29 cellular contexts compared by ENCODE assay signal in genomic region chr2:149044500-149044899, GRCh38. TPM values are rescaled to one million over a fixed set of nuclear protein-coding genes. Genes with fewer than 3 reads are reported as not detected.
"Had no signal": no experiment of that assay in that cellular context is flagged by ENCODE, and none has a peak within 500 bp of the region (broad histone marks: within the 10 kb centered on the region; RNA-seq: fewer than 3 reads in every experiment).

No MANE protein-coding gene starts in this region.

- H3K9me3 ChIP-seq: suprapubic skin, testis, thoracic aorta, thyroid gland, vagina had no signal

- H3K27me3 Mint-ChIP-seq: stimulated activated memory B cell treated with anti-CD40 and anti-IgM and Interleukin-4, amounts not matched to agents 10 μg/mL and 1 μg/mL and 100 μg/mL, for 72 hours; type B pancreatic cell had no signal

- H3K27ac ChIP-seq: stomach, suprapubic skin, testis, thoracic aorta, thyroid gland, tibial artery, tibial nerve, transverse colon, upper lobe of left lung, upper lobe of right lung, uterus, vagina had no signal

- H3K27ac Mint-ChIP-seq: stimulated activated effector memory CD8-positive, alpha-beta T cell treated with anti-CD3 and anti-CD28 coated beads, Interleukin-12 subunit alpha, Interleukin-12 subunit beta, amount 100 ng/mL, for 72 hours; stimulated activated memory B cell treated with anti-CD40 and anti-IgM and Interleukin-4, amounts not matched to agents 10 μg/mL and 1 μg/mL and 100 μg/mL, for 72 hours; stimulated activated naive B cell treated with anti-CD40 and anti-IgM and Interleukin-4, amounts not matched to agents 10 μg/mL and 1 μg/mL and 100 μg/mL, for 72 hours; stimulated activated naive CD8-positive, alpha-beta T cell treated with anti-CD3 and anti-CD28 coated beads, Interleukin-15, amount 100 ng/mL, for 72 hours; stimulated activated naive CD8-positive, alpha-beta T cell treated with anti-CD3 and anti-CD28 coated beads, Interleukin-15, Interleukin-2, amounts not matched to agents 100 ng/mL and 50 ng/mL, for 24 hours; type B pancreatic cell had no signal

- H3K4me3 ChIP-seq: stomach, suprapubic skin, testis, thoracic aorta, thyroid gland, tibial artery, tibial nerve, transverse colon, upper lobe of left lung, upper lobe of right lung, uterus, vagina had no signal

- H3K4me1 ChIP-seq: suprapubic skin, testis, thyroid gland, tibial artery, tibial nerve, transverse colon, upper lobe of left lung, upper lobe of right lung, uterus, vagina had no signal

- H3K27me3 ChIP-seq: testis, thyroid gland, transverse colon, upper lobe of left lung, uterus, vagina had no signal

- H3K4me1 Mint-ChIP-seq: stimulated activated effector memory CD8-positive, alpha-beta T cell treated with anti-CD3 and anti-CD28 coated beads, Interleukin-12 subunit alpha, Interleukin-12 subunit beta, amount 100 ng/mL, for 72 hours; stimulated activated naive B cell treated with anti-CD40 and anti-IgM and Interleukin-4, amounts not matched to agents 10 μg/mL and 1 μg/mL and 100 μg/mL, for 72 hours; stimulated activated naive CD8-positive, alpha-beta T cell treated with anti-CD3 and anti-CD28 coated beads, Interleukin-15, amount 100 ng/mL, for 72 hours had no signal

- H3K36me3 ChIP-seq: stomach, suprapubic skin, thoracic aorta, thyroid gland, tibial artery, tibial nerve, transverse colon, upper lobe of left lung, upper lobe of right lung, uterus, vagina had no signal

- H3K36me3 Mint-ChIP-seq: stimulated activated effector memory CD8-positive, alpha-beta T cell treated with anti-CD3 and anti-CD28 coated beads, Interleukin-12 subunit alpha, Interleukin-12 subunit beta, amount 100 ng/mL, for 72 hours had no signal

- H3K4me3 Mint-ChIP-seq: stimulated activated effector memory CD8-positive, alpha-beta T cell treated with anti-CD3 and anti-CD28 coated beads, Interleukin-12 subunit alpha, Interleukin-12 subunit beta, amount 100 ng/mL, for 72 hours; stimulated activated memory B cell treated with anti-CD40 and anti-IgM and Interleukin-4, amounts not matched to agents 10 μg/mL and 1 μg/mL and 100 μg/mL, for 72 hours; stimulated activated naive B cell treated with anti-CD40 and anti-IgM and Interleukin-4, amounts not matched to agents 10 μg/mL and 1 μg/mL and 100 μg/mL, for 72 hours; stimulated activated naive CD8-positive, alpha-beta T cell treated with anti-CD3 and anti-CD28 coated beads, Interleukin-15, amount 100 ng/mL, for 72 hours; stimulated activated naive CD8-positive, alpha-beta T cell treated with anti-CD3 and anti-CD28 coated beads, Interleukin-15, Interleukin-2, amounts not matched to agents 100 ng/mL and 50 ng/mL, for 24 hours; type B pancreatic cell had no signal

- DNase-seq: stimulated activated CD4-positive, alpha-beta T cell treated with anti-CD3 and anti-CD28 coated beads, Interleukin-2, amount 100 ng/mL, for 48 hours; stimulated activated CD4-positive, alpha-beta T cell treated with anti-CD3 and anti-CD28 coated beads, Interleukin-4, amount 100 ng/mL, for 1 hour; stimulated activated CD4-positive, alpha-beta T cell treated with anti-CD3 and anti-CD28 coated beads, Interleukin-4, amount 100 ng/mL, for 24 hours; stimulated activated CD4-positive, alpha-beta T cell treated with anti-CD3 and anti-CD28 coated beads, Interleukin-4, amount 100 ng/mL, for 4 hours; stimulated activated CD8-positive, alpha-beta memory T cell treated with anti-CD3 and anti-CD28 coated beads, Interleukin-4, amount 100 ng/mL, for 48 hours; stimulated activated naive B cell treated with anti-CD40 and anti-IgM and Interleukin-4, amounts not matched to agents 10 μg/mL and 1 μg/mL and 100 μg/mL, for 72 hours; stimulated activated naive CD4-positive, alpha-beta T cell; stimulated activated naive CD8-positive, alpha-beta T cell treated with anti-CD3 and anti-CD28 coated beads, Interleukin-15, amount 100 ng/mL, for 72 hours; stimulated activated naive CD8-positive, alpha-beta T cell treated with anti-CD3 and anti-CD28 coated beads, Interleukin-15, Interleukin-2, amounts not matched to agents 100 U/mL and 50 U/mL, for 24 hours; stomach; substantia nigra; testis; thyroid gland; tibial artery; transverse colon; trophoblast cell; upper lobe of left lung; upper lobe of right lung; uterus had no signal

- FAIRE-seq: urothelium cell line had no signal

- ATAC-seq: stimulated activated effector memory CD8-positive, alpha-beta T cell treated with anti-CD3 and anti-CD28 coated beads, Interleukin-12 subunit alpha, Interleukin-12 subunit beta, amount 100 ng/mL, for 72 hours; stimulated activated memory B cell treated with anti-CD40 and anti-IgM and Interleukin-4, amounts not matched to agents 10 μg/mL and 1 μg/mL and 100 μg/mL, for 72 hours; stimulated activated naive B cell treated with anti-CD40 and anti-IgM and Interleukin-4, amounts not matched to agents 10 μg/mL and 1 μg/mL and 100 μg/mL, for 72 hours; stimulated activated naive CD8-positive, alpha-beta T cell treated with anti-CD3 and anti-CD28 coated beads, Interleukin-15, amount 100 ng/mL, for 72 hours; stimulated activated naive CD8-positive, alpha-beta T cell treated with anti-CD3 and anti-CD28 coated beads, Interleukin-15, Interleukin-2, amounts not matched to agents 100 U/mL and 50 U/mL, for 24 hours; upper lobe of right lung had no signal

RNA-seq across cellular contexts. Expression of gene LYPD6B, which starts 6.0 kb away (rescaled TPM):
- total RNA-seq: subcutaneous adipose tissue, thoracic aorta, tibial nerve had no signal
